ENCODE assay signal across 8 cellular contexts in the genomic region with DNA sequence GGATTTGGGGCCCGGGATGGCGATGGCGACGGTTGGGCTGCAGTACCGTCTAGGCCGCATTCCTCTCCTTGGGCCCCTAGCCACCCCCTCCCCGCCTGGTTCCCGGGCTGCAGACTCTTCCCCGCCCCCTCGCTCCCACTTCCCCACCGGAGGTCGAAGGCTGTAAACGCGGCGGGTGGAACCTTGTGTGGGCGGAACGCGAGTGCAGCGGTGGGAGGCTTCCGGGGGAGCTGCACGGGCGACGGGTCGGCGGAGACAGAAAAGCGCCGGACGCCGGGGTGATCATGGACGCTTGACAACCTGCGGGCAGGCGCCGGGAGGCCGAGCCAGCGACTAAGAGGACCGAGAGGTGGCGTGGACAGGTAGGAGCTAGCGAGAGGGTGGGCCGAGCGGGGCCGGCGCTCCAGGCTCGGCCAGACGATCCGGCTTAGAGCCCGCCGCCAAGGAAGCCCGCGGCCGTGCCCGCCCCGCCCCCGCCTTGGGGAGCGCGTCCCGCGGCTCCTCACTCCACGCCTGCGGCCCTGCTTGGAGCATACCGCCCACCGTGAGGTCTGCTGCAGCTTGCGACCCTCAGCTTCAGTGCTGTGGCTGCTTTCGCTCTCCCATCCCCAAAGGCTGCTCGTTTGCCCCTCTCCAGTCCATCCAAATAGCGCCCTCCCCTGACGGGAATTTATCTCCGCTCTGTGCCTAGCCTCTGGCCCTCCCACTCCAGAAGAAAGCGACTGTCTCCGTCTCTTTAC. TPM values are rescaled to one million over a fixed set of nuclear protein-coding genes. Genes with fewer than 3 reads are reported as not detected.
DNase-seq lines count a peak whose midpoint lies in the region; ATAC-seq, FAIRE-seq and TF ChIP-seq lines count a peak whose summit lies in the region.

A gene (plus strand): TSS at position 269 of the 740 bp plus-strand sequence. CDS start 2,126 bp downstream, outside the sequence.

- 2% methylated on average over 44 of the region's 69 CpGs for WGBS in hepatocyte (ENCODE audit: low lambda C conversion rate, missing lambda C conversion rate)

- FAIRE-seq in GM12891 (lab: Jason Lieb, UNC) (peak; percentile 66), astrocyte (lab: Jason Lieb, UNC) (no peak)

- H3K4me3 ChIP-seq in astrocyte (ENCODE audit: insufficient read depth, low read depth, low read length) = peak within 1 kb of the TSS; percentile 92
- peak within 1 kb of the TSS; percentile 86 for H3K4me3 ChIP-seq in hepatocyte

- H4K20me1 ChIP-seq in astrocyte (ENCODE audit: insufficient read depth, low read length) (peaks cover 35% of the 10 kb centered on the region), hepatocyte (ENCODE audit: insufficient read depth, poor library complexity, severe bottlenecking) (peaks cover 7% of the 10 kb centered on the region)

- no peaks in the 10 kb centered on the region for H3K27me3 Mint-ChIP-seq in astrocyte (ENCODE audit: low read depth, unreplicated experiment)

- H3K9me3 ChIP-seq in astrocyte (ENCODE audit: insufficient read depth, low read depth, low read length) = no peaks in the 10 kb centered on the region
- no peaks in the 10 kb centered on the region for H3K9me3 ChIP-seq in hepatocyte (ENCODE audit: low read depth)

- H3K9me3 Mint-ChIP-seq in astrocyte (ENCODE audit: unreplicated experiment) = no peaks in the 10 kb centered on the region

- H3K9ac ChIP-seq in astrocyte (ENCODE audit: low read length) = peak within 1 kb of the TSS; percentile 86

- H3K4me3 Mint-ChIP-seq in astrocyte (ENCODE audit: unreplicated experiment) = peak within 1 kb of the TSS; percentile 95

- H3K27ac ChIP-seq in astrocyte (ENCODE audit: low read depth, low read length) (peak within 1 kb of the TSS; percentile 61), hepatocyte (peak within 1 kb of the TSS; percentile 76)

- peak within 1 kb of the TSS; percentile 92 for H2AFZ ChIP-seq in astrocyte (ENCODE audit: low read depth, low read length)
- H2AFZ ChIP-seq in hepatocyte = peak within 1 kb of the TSS; percentile 98

- no peaks in the 10 kb centered on the region for H3K36me3 Mint-ChIP-seq in astrocyte (ENCODE audit: low read depth, unreplicated experiment)

- DNase-seq in GM12891 (ENCODE audit: insufficient read length, low spot score) = peak; percentile 84
- DNase-seq in NCI-H1930 (lab: John Stamatoyannopoulos, UW) = peak; percentile 74 to 79
- DNase-seq in T-helper 22 cell (ENCODE audit: low read depth) = peak; percentile 69
- DNase-seq in astrocyte (ENCODE audit: low read depth) = peak; percentile 66
- peak; percentile 92 for DNase-seq in hepatocyte (ENCODE audit: low spot score)
- peak; percentile 94 for DNase-seq in retina

- H3K4me1 Mint-ChIP-seq in astrocyte (ENCODE audit: low read depth, unreplicated experiment) = peaks cover 24% of the 10 kb centered on the region

- H3K27me3 ChIP-seq in astrocyte (ENCODE audit: insufficient read depth, low read length) (no peaks in the 10 kb centered on the region), hepatocyte (no peaks in the 10 kb centered on the region)

- H3K36me3 ChIP-seq in astrocyte (ENCODE audit: insufficient read depth, low read length) = peaks cover 5% of the 10 kb centered on the region
- H3K36me3 ChIP-seq in hepatocyte (replicated peaks; ENCODE audit: insufficient read depth, low read depth) = no peaks in the 10 kb centered on the region

- H3K27ac Mint-ChIP-seq in astrocyte (ENCODE audit: unreplicated experiment) = peak within 1 kb of the TSS; percentile 76

- H3K79me2 ChIP-seq in astrocyte (ENCODE audit: insufficient read depth, low read length) = peaks cover 48% of the 10 kb centered on the region
- H3K79me2 ChIP-seq in hepatocyte = peaks cover 82% of the 10 kb centered on the region

- peak within 1 kb of the TSS; percentile 99 for H3K4me2 ChIP-seq in astrocyte (ENCODE audit: low read length)
- peak within 1 kb of the TSS; percentile 89 for H3K4me2 ChIP-seq in hepatocyte

- ATAC-seq in HG02870 (IDR thresholded peaks at IDR 0.05; ENCODE audit: unreplicated experiment) (peak; percentile 55), HG03469 (IDR thresholded peaks at IDR 0.05; ENCODE audit: unreplicated experiment) (no peak)

- TF ChIP-seq CTCF in astrocyte (IDR thresholded peaks at IDR 0.05; ENCODE audit: insufficient read depth, low read depth, low read length) (peak; percentile 50), hepatocyte (IDR thresholded peaks at IDR 0.05; ENCODE audit: poor library complexity) (peak; percentile 52)

- no peaks in the 10 kb centered on the region for H3K9me2 ChIP-seq in hepatocyte (replicated peaks; ENCODE audit: insufficient read depth)

- H3K4me1 ChIP-seq in astrocyte (ENCODE audit: insufficient read depth, low read length) = peaks cover 18% of the 10 kb centered on the region
- H3K4me1 ChIP-seq in hepatocyte (ENCODE audit: insufficient read depth) = peaks cover 21% of the 10 kb centered on the region

- TF ChIP-seq POLR2A in GM12891 (IDR thresholded peaks at IDR 0.05; ENCODE audit: low read depth, low read length) = peak; percentile 48; the same call in 1 of the 2 replicates

TF ChIP-seq in GM12891, 5 proteins besides CTCF, POLR2A, EP300 and RAD21:
- TF ChIP-seq PAX5 (IDR thresholded peaks at IDR 0.05; ENCODE audit: insufficient read depth, low read length, severe bottlenecking) (peak; percentile 80), TAF1 (IDR thresholded peaks at IDR 0.05; ENCODE audit: low read depth, low read length) (peak; percentile 88), POLR2AphosphoS5 (IDR thresholded peaks at IDR 0.05; ENCODE audit: low read depth, low read length) (no peak), SPI1 (IDR thresholded peaks at IDR 0.05; ENCODE audit: low read depth, low read length) (peak; percentile 82), POU2F2 (IDR thresholded peaks at IDR 0.05; ENCODE audit: low read depth, low read length) (peak; percentile 87; the same call in 1 of the 2 replicates)
TF ChIP-seq in GM12891: peak in this region for 4.

RNA-seq across cellular contexts. Expression of the gene that starts here (rescaled TPM):
- polyA plus RNA-seq in GM12891 (2012; ENCODE audit: low read depth, missing spikeins) = 26.6 TPM
- total RNA-seq in astrocyte (39.6 and 45.0 TPM in 2 replicates), hepatocyte (15.9 and 16.3 TPM in 2 replicates)
- 30.8 and 40.3 TPM in 2 replicates for polyA plus RNA-seq in hepatocyte
